8 cellular contexts compared by ENCODE assay signal in the genomic region with DNA sequence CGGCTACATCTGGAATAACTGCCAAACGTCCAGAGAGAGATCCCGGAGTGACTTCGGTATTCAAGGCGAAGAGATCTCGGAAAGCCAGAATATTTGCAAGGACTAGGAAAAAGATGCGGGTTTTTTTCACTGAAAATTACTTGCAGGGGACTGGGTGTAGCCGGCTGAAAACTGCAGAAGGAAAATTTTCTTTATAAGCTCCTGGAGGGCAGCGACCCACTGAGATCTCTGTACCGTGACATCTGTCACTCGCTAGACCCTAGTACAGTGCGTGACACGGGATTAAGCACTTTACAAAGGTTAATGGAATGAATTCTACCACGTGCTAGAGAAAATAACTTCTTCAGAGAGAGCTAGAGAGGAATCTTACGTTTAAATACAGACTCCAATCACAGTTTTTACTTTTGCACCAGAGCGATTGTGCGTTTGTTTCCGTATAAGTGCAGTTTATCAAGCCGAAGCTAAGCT. TPM values are rescaled to one million over a fixed set of nuclear protein-coding genes. Genes with fewer than 3 reads are reported as not detected.
DNase-seq lines count a peak whose midpoint lies in the region; ATAC-seq and TF ChIP-seq lines count a peak whose summit lies in the region.

No MANE protein-coding gene starts in this region.

- H3K4me3 Mint-ChIP-seq in Calu3 (ENCODE audit: low read depth, unreplicated experiment), result peak overlapping the region; percentile 94
- H3K4me3 Mint-ChIP-seq in osteocyte (ENCODE audit: unreplicated experiment), result peak overlapping the region; percentile 91

- H3K27me3 Mint-ChIP-seq in Calu3 (ENCODE audit: unreplicated experiment) (peaks cover 14% of the 10 kb centered on the region), osteocyte (ENCODE audit: unreplicated experiment) (no peaks in the 10 kb centered on the region)

- no peaks in the 10 kb centered on the region for H3K4me1 Mint-ChIP-seq in Calu3 (ENCODE audit: low read depth, unreplicated experiment)
- H3K4me1 Mint-ChIP-seq in osteocyte (ENCODE audit: unreplicated experiment), result peaks cover 21% of the 10 kb centered on the region

- intact Hi-C loops in Calu3 (cut with micrococcal nuclease; ENCODE audit: unreplicated experiment), result loop anchor here (5.0 to 10.0 kb wide), 3 partner anchors 90 to 208 kb away; a partner anchor contains a TSS
- intact Hi-C loops in OCI-LY7 (cut with micrococcal nuclease; ENCODE audit: unreplicated experiment), result loop anchor here (5.0 to 10.0 kb wide), 2 partner anchors 358 to 445 kb away; a partner anchor contains a TSS

- CTCF ChIA-PET in Calu3 (lab: Charles Lee), result interaction anchor here (0.6 to 0.9 kb wide), 2 partner anchors 28 to 254 kb away, joined by 3 to 6 read pairs; no protein-coding TSS in a partner anchor
- CTCF ChIA-PET in OCI-LY7 (lab: Charles Lee; ENCODE audit: unreplicated experiment), result no interaction called here

- H3K36me3 ChIP-seq in OCI-LY7 (ENCODE audit: insufficient read depth, low read length), result peaks cover 1% of the 10 kb centered on the region; the same call in 1 of the 2 replicates

- peaks cover 31% of the 10 kb centered on the region for H3K79me2 ChIP-seq in OCI-LY7 (ENCODE audit: insufficient read depth, low read depth, low read length)

- H3K4me1 ChIP-seq in OCI-LY7 (ENCODE audit: insufficient read depth, low read length, poor library complexity, severe bottlenecking), result peaks cover 23% of the 10 kb centered on the region

- POLR2A ChIA-PET in OCI-LY7 (lab: Charles Lee), result interaction anchor here (0.6 to 1.6 kb wide), 3 partner anchors 10 to 686 kb away, joined by 3 read pairs; no protein-coding TSS in a partner anchor

- H3K4me2 ChIP-seq in OCI-LY7 (ENCODE audit: low read length), result peak overlapping the region; percentile 91

- BruUV-seq in Calu3 (replicated peaks; lab: Mats Ljungman, UMichigan) (no TSS peak), OCI-LY7 (replicated peaks; lab: Mats Ljungman, UMichigan) (TSS peak; percentile 83)

- TF ChIP-seq CTCF in Calu3 (IDR thresholded peaks at IDR 0.05; ENCODE audit: unreplicated experiment) (no peak), OCI-LY7 (conservative IDR thresholded peaks at IDR 0.05; ENCODE audit: low read length) (peak; percentile 29; the same call in 1 of the 2 replicates), epithelial cell of proximal tubule (conservative IDR thresholded peaks at IDR 0.05; ENCODE audit: low read depth, low read length) (no peak), osteocyte (IDR thresholded peaks at IDR 0.05) (no peak), GM20000 (IDR thresholded peaks at IDR 0.05; ENCODE audit: extremely low read depth, missing control alignments) (no peak)

- no peaks in the 10 kb centered on the region for H3K9me3 Mint-ChIP-seq in Calu3 (ENCODE audit: low read depth, unreplicated experiment)
- H3K9me3 Mint-ChIP-seq in osteocyte (ENCODE audit: unreplicated experiment), result no peaks in the 10 kb centered on the region

- H3K4me3 ChIP-seq in OCI-LY7 (ENCODE audit: low read depth, low read length, poor library complexity, severe bottlenecking) (peak overlapping the region; percentile 99), epithelial cell of proximal tubule (ENCODE audit: low read depth, low read length) (peak overlapping the region; percentile 88)

- H4K20me1 ChIP-seq in OCI-LY7 (ENCODE audit: insufficient read depth, low read length), result peaks cover 25% of the 10 kb centered on the region

- no peaks in the 10 kb centered on the region for H3K9me3 ChIP-seq in OCI-LY7 (ENCODE audit: low read length)

- peak overlapping the region; percentile 78 for H3K27ac Mint-ChIP-seq in Calu3 (ENCODE audit: unreplicated experiment)
- peak overlapping the region; percentile 86 for H3K27ac Mint-ChIP-seq in osteocyte (ENCODE audit: unreplicated experiment)

- no peak for ATAC-seq in GM21515 (IDR thresholded peaks at IDR 0.05; ENCODE audit: unreplicated experiment)

- no peak for DNase-seq in Calu3
- DNase-seq in OCI-LY7 (ENCODE audit: low spot score), result no peak
- DNase-seq in epithelial cell of proximal tubule (ENCODE audit: low read depth), result no peak
- no peak for DNase-seq in osteocyte (ENCODE audit: extremely low spot score, unreplicated experiment)
- no peak for DNase-seq in NCI-H1092 (lab: John Stamatoyannopoulos, UW)
- no peak for DNase-seq in GM20000 (ENCODE audit: low spot score)
- DNase-seq in activated gamma-delta T cell (lab: John Stamatoyannopoulos, UW), result no peak

- H3K9me2 ChIP-seq in OCI-LY7 (ENCODE audit: insufficient read depth, low read length), result peaks cover 4% of the 10 kb centered on the region; the same call in 1 of the 2 replicates

- peaks cover 27% of the 10 kb centered on the region for H3K36me3 Mint-ChIP-seq in Calu3 (ENCODE audit: insufficient read depth, unreplicated experiment)
- H3K36me3 Mint-ChIP-seq in osteocyte (ENCODE audit: unreplicated experiment), result no peaks in the 10 kb centered on the region

- peak overlapping the region; percentile 100 for H2AFZ ChIP-seq in OCI-LY7 (ENCODE audit: low read length)

- H3K27ac ChIP-seq in OCI-LY7 (ENCODE audit: low read depth, low read length, poor library complexity, severe bottlenecking), result peak overlapping the region; percentile 79

RNA-seq across cellular contexts. Expression of a gene that starts 1.1 kb away (rescaled TPM):
- 14.4 and 15.4 TPM in 2 replicates for total RNA-seq in Calu3 (2022)
- 16.0 and 31.4 TPM in 2 replicates for total RNA-seq in OCI-LY7 (2014; rRNA removed; shearing (Covaris generic))
- total RNA-seq in OCI-LY7 (2022), result 37.4 and 42.2 TPM in 2 replicates
- 14.2 and 16.5 TPM in 2 replicates for total RNA-seq in epithelial cell of proximal tubule
- total RNA-seq in osteocyte, result 17.3 and 18.2 TPM in 2 replicates
